ENCODE assay signal across 7 cellular contexts in genomic region chr18:50286391-50287027, GRCh38. TPM values are rescaled to one million over a fixed set of nuclear protein-coding genes. Genes with fewer than 3 reads are reported as not detected.
DNase-seq lines count a peak whose midpoint lies in the region; ATAC-seq, FAIRE-seq and TF ChIP-seq lines count a peak whose summit lies in the region.

No MANE protein-coding gene starts in this region.

- H3K27ac ChIP-seq in adrenal gland: peak overlapping the region in 4 of 5 donors; percentile 82 to 94 (median 88)
- H3K27ac ChIP-seq in keratinocyte (ENCODE audit: control insufficient read depth, insufficient read depth, low read length): peak overlapping the region; percentile 77

- peak overlapping the region; percentile 88 to 97 for H3K4me3 Mint-ChIP-seq in stimulated activated naive CD8-positive, alpha-beta T cell treated with anti-CD3 and anti-CD28 coated beads, Interleukin-15, amount 100 ng/mL, for 72 hours

- no peak for ATAC-seq in stimulated activated naive CD8-positive, alpha-beta T cell treated with anti-CD3 and anti-CD28 coated beads, Interleukin-15, amount 100 ng/mL, for 72 hours

- H2AFZ ChIP-seq in keratinocyte (ENCODE audit: control insufficient read depth, low read length): no peak overlapping the region

- H3K27me3 ChIP-seq in adrenal gland: no peaks in the 10 kb centered on the region
- H3K27me3 ChIP-seq in keratinocyte (ENCODE audit: control insufficient read depth, extremely low read depth, insufficient read depth, low read length): no peaks in the 10 kb centered on the region

- no peaks in the 10 kb centered on the region for H3K9me3 ChIP-seq in adrenal gland (replicated peaks in 1 of 3)
- H3K9me3 ChIP-seq in keratinocyte (ENCODE audit: control insufficient read depth, low read depth, low read length): no peaks in the 10 kb centered on the region

- H3K4me1 ChIP-seq in adrenal gland (replicated peaks in 1 of 2) (peaks cover 6 to 13% of the 10 kb centered on the region in 2 donors), keratinocyte (ENCODE audit: control insufficient read depth, extremely low read depth, insufficient read depth, low read length) (peaks cover 34% of the 10 kb centered on the region)

- no peak for TF ChIP-seq CTCF in adrenal gland (IDR thresholded peaks at IDR 0.05)
- TF ChIP-seq CTCF in keratinocyte (optimal IDR thresholded peaks at IDR 0.05 in 1 of 3, IDR thresholded peaks at IDR 0.05 in 1 of 3, conservative IDR thresholded peaks at IDR 0.05 in 1 of 3; ENCODE audit: extremely low read depth in 1 of 3, insufficient read depth in 2 of 3, low read length in 3 of 3): no peak

- no peaks in the 10 kb centered on the region for H3K9me3 Mint-ChIP-seq in stimulated activated naive CD8-positive, alpha-beta T cell treated with anti-CD3 and anti-CD28 coated beads, Interleukin-15, amount 100 ng/mL, for 72 hours

- H3K4me1 Mint-ChIP-seq in stimulated activated naive CD8-positive, alpha-beta T cell treated with anti-CD3 and anti-CD28 coated beads, Interleukin-15, amount 100 ng/mL, for 72 hours: peaks cover 46% of the 10 kb centered on the region

- H3K36me3 ChIP-seq in adrenal gland (replicated peaks in 1 of 2) (peaks cover 0 to 28% of the 10 kb centered on the region in 2 donors), keratinocyte (ENCODE audit: control insufficient read depth in 2 of 2, extremely low read depth in 1 of 2, insufficient read depth in 2 of 2, low read length in 2 of 2) (peaks cover 19 to 32% of the 10 kb centered on the region in 2 experiments)

- H3K4me2 ChIP-seq in keratinocyte (ENCODE audit: control insufficient read depth, extremely low read depth, insufficient read depth, low read depth, low read length): peak overlapping the region; percentile 80

- WGBS in adrenal gland, 4 donors: 18 to 35% (median 25%) methylated on average over 8 to 23 of the region's 23 CpGs

- TF ChIP-seq POLR2A in GM12892 (IDR thresholded peaks at IDR 0.05; ENCODE audit: low read depth, low read length): peak; percentile 43; the same call in 1 of the 2 replicates
- no peak for TF ChIP-seq POLR2A in adrenal gland (IDR thresholded peaks at IDR 0.05)

- no peaks in the 10 kb centered on the region for H3K27me3 Mint-ChIP-seq in stimulated activated naive CD8-positive, alpha-beta T cell treated with anti-CD3 and anti-CD28 coated beads, Interleukin-15, amount 100 ng/mL, for 72 hours

- H3K79me2 ChIP-seq in keratinocyte (ENCODE audit: control insufficient read depth, insufficient read depth, low read length): peaks cover 32% of the 10 kb centered on the region

- FAIRE-seq in GM12892 (lab: Jason Lieb, UNC) (no peak), keratinocyte (lab: Jason Lieb, UNC) (no peak)

- H4K20me1 ChIP-seq in keratinocyte (ENCODE audit: control insufficient read depth, extremely low read depth, insufficient read depth, low read length): no peaks in the 10 kb centered on the region

- dilution Hi-C loops in keratinocyte (cut with MboI; ENCODE audit: extremely low pct_ligation_motif_present, low sequenced_read_pairs): no loop called here

- no peaks in the 10 kb centered on the region for H3K9me1 ChIP-seq in keratinocyte (ENCODE audit: control insufficient read depth, extremely low read depth, insufficient read depth, low read length)

- intact Hi-C loops in adrenal gland (cut with DNase I): no loop called here

- peak overlapping the region; percentile 79 to 97 for H3K27ac Mint-ChIP-seq in stimulated activated naive CD8-positive, alpha-beta T cell treated with anti-CD3 and anti-CD28 coated beads, Interleukin-15, amount 100 ng/mL, for 72 hours

- DNase-seq in GM12892 (ENCODE audit: insufficient read length): no peak
- peak; percentile 45 for DNase-seq in NCI-H1105 treated with DMSO at 0.1 percent for 48 hours (lab: John Stamatoyannopoulos, UW)
- peak in 3 of 7 donors; percentile 38 to 72 (median 46) for DNase-seq in adrenal gland
- no peak for DNase-seq in keratinocyte (ENCODE audit: low read depth, low spot score)
- no peak for DNase-seq in stimulated activated naive CD8-positive, alpha-beta T cell treated with anti-CD3 and anti-CD28 coated beads, Interleukin-15, amount 100 ng/mL, for 72 hours
- no peak for DNase-seq in D341Med (ENCODE audit: low spot score)
- no peak for DNase-seq in G401 (ENCODE audit: low spot score)

- H3K9ac ChIP-seq in keratinocyte (ENCODE audit: control insufficient read depth, extremely low read depth, insufficient read depth, low read length): peak overlapping the region; percentile 88

- H3K4me3 ChIP-seq in adrenal gland (peak overlapping the region in 2 of 4 donors; percentile 86 to 89), keratinocyte (ENCODE audit: control insufficient read depth in 2 of 3, extremely low read depth in 1 of 3, insufficient read depth in 2 of 3, low read depth in 1 of 3, low read length in 3 of 3) (peak overlapping the region; percentile 65 to 92 (median 90))

- in situ Hi-C loops in G401 (cut with HindIII; ENCODE audit: low sequenced_read_pairs): no loop called here

RNA-seq across cellular contexts. Expression of gene CXXC1, which starts 1.0 kb away (rescaled TPM):
- polyA plus RNA-seq in GM12892 (2012; ENCODE audit: missing spikeins): 108 TPM
- total RNA-seq in adrenal gland: 100 to 1,000 TPM in 2 of 8 donors, 10 to 100 TPM in 6; 28.6 to 119 (median 66.2) TPM
- polyA plus RNA-seq in adrenal gland (100 to 1,000 TPM in 2 of 3 donors, 10 to 100 TPM in 1; 35.6 to 295 (median 249) TPM), keratinocyte (33.6 to 49.0 TPM (median 44.1 TPM) in 3 replicates)
- 112 TPM for polyA plus RNA-seq in keratinocyte (2011; ENCODE audit: low read depth)
- 15.1 and 33.3 TPM in 2 replicates for polyA plus RNA-seq in keratinocyte (2011; cell fraction: cytosol; rRNA removed)
- 106 and 110 TPM in 2 replicates for polyA plus RNA-seq in keratinocyte (2011; cell fraction: nucleus; rRNA removed)
- 52.2 and 56.7 TPM in 2 replicates for polyA plus RNA-seq in keratinocyte (2012; ENCODE audit: low replicate concordance)
- 29.1 to 50.9 TPM (median 37.0 TPM) in 3 replicates for polyA minus RNA-seq in keratinocyte
- polyA minus RNA-seq in keratinocyte (2011; cell fraction: cytosol; rRNA and poly(A)+ RNA removed): 31.7 TPM
- 25.6 and 34.9 TPM in 2 replicates for polyA minus RNA-seq in keratinocyte (2011; cell fraction: nucleus; rRNA and poly(A)+ RNA removed)
- 74.3 and 88.3 TPM in 2 replicates for total RNA-seq in G401 (2014; rRNA removed; shearing (Covaris generic))

RNA-seq across cellular contexts. Expression of gene MBD1, which starts 5.2 kb away (rescaled TPM):
- 47.7 TPM for polyA plus RNA-seq in GM12892 (2012; ENCODE audit: missing spikeins)
- 100 to 1,000 TPM in 2 of 8 donors, 10 to 100 TPM in 6; 51.8 to 156 (median 80.7) TPM for total RNA-seq in adrenal gland
- polyA plus RNA-seq in adrenal gland (10 to 100 TPM; 46.2 to 64.3 (median 46.3) TPM), keratinocyte (64.2 to 77.5 TPM (median 73.9 TPM) in 3 replicates)
- 50.0 TPM for polyA plus RNA-seq in keratinocyte (2011; ENCODE audit: low read depth)
- 46.4 and 65.0 TPM in 2 replicates for polyA plus RNA-seq in keratinocyte (2011; cell fraction: cytosol; rRNA removed)
- polyA plus RNA-seq in keratinocyte (2011; cell fraction: nucleus; rRNA removed): 196 TPM in 2 replicates
- 56.9 and 76.5 TPM in 2 replicates for polyA plus RNA-seq in keratinocyte (2012; ENCODE audit: low replicate concordance)
- 53.6 to 123 TPM (median 64.1 TPM) in 3 replicates for polyA minus RNA-seq in keratinocyte
- 95.5 TPM for polyA minus RNA-seq in keratinocyte (2011; cell fraction: cytosol; rRNA and poly(A)+ RNA removed)
- 75.7 and 78.0 TPM in 2 replicates for polyA minus RNA-seq in keratinocyte (2011; cell fraction: nucleus; rRNA and poly(A)+ RNA removed)
- 48.2 and 49.7 TPM in 2 replicates for total RNA-seq in G401 (2014; rRNA removed; shearing (Covaris generic))

RNA-seq across cellular contexts. Expression of gene CFAP53, which starts 20.2 kb away (rescaled TPM):
- polyA plus RNA-seq in GM12892 (2012; ENCODE audit: missing spikeins): 0.23 TPM
- 1 to 10 TPM in 4 of 8 donors, under 1 TPM in 4; 0.53 to 4.3 (median 1.1) TPM for total RNA-seq in adrenal gland
- 1 to 10 TPM; 1.1 to 2.8 (median 1.9) TPM for polyA plus RNA-seq in adrenal gland
- polyA plus RNA-seq in keratinocyte: 0.44 to 0.70 TPM (median 0.59 TPM) in 3 replicates
- polyA plus RNA-seq in keratinocyte (2011; ENCODE audit: low read depth): 45.5 TPM
- 0.29 and 0.40 TPM in 2 replicates for polyA plus RNA-seq in keratinocyte (2011; cell fraction: cytosol; rRNA removed)
- polyA plus RNA-seq in keratinocyte (2011; cell fraction: nucleus; rRNA removed): 0.65 and 0.92 TPM in 2 replicates
- 0.50 and 5.9 TPM in 2 replicates for polyA plus RNA-seq in keratinocyte (2012; ENCODE audit: low replicate concordance)
- 0.19 TPM in 1 of 3 replicates, not detected in the others for polyA minus RNA-seq in keratinocyte
- polyA minus RNA-seq in keratinocyte (2011; cell fraction: cytosol; rRNA and poly(A)+ RNA removed): not detected
- 0.21 TPM in 1 of 2 replicates, not detected in the other for polyA minus RNA-seq in keratinocyte (2011; cell fraction: nucleus; rRNA and poly(A)+ RNA removed)
- not detected in 2 replicates for total RNA-seq in G401 (2014; rRNA removed; shearing (Covaris generic))
